In the genomic region with DNA sequence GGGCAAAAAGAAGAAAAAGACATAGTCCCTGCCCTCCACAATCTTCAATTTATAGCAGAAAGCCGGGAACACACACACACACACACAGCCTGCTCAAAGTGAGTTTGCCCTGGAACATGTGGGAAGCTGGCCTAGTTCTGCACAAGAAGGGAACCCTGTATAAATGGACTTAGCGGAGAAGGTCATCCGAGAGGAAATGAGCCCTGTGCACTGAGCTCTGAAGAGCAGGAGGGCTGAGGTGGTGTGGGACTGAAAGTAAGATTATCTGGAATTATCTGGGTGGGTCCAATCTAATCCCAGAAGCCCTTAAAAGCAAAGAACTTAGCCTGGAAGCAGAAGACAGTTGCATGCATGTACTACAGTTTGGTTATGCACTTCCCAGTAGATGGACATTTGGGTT, we compare ENCODE assay signal across 23 cellular contexts.
"Had no signal": no experiment of that assay in that cellular context is flagged by ENCODE, and none has a peak within 500 bp of the region (broad histone marks: within the 10 kb centered on the region; RNA-seq: fewer than 3 reads in every experiment).

No MANE protein-coding gene starts in this region.

- H3K4me1 Mint-ChIP-seq: mesothelial cell of epicardium had no signal

- H3K36me3 ChIP-seq: esophagus squamous epithelium, gastrocnemius medialis, heart left ventricle, left lung, lower lobe of right lung had no signal

- H3K27ac Mint-ChIP-seq: mesothelial cell of epicardium, naive B cell had no signal

- H3K27me3 ChIP-seq: dorsolateral prefrontal cortex, esophagus squamous epithelium, gastrocnemius medialis, heart left ventricle, left lung had no signal

- ATAC-seq: gastrocnemius medialis, left cardiac atrium, left lung, left ventricle myocardium superior, lower lobe of right lung, mucosa of descending colon had no signal

- H3K4me1 ChIP-seq: esophagus squamous epithelium, gastrocnemius medialis, heart left ventricle, left lung, lower lobe of right lung had no signal

- DNase-seq: dermis blood vessel endothelial cell; dorsolateral prefrontal cortex; effector CD4-positive, alpha-beta T cell; effector memory CD4-positive, alpha-beta T cell; esophagus squamous epithelium; foreskin fibroblast; foreskin melanocyte; gastrocnemius medialis; heart left ventricle; hippocampal formation; left cardiac atrium; left lung; left ventricle myocardium superior; lower lobe of right lung; mesenchymal stem cell; mucosa of descending colon; naive B cell had no signal

- H3K9me3 ChIP-seq: esophagus squamous epithelium, gastrocnemius medialis, heart left ventricle, left lung, lower lobe of right lung had no signal

- H3K4me3 Mint-ChIP-seq: mesothelial cell of epicardium, naive B cell had no signal

- H3K27ac ChIP-seq: coronary artery, dorsolateral prefrontal cortex, esophagus squamous epithelium, gastrocnemius medialis, heart left ventricle, left lung, lower lobe of right lung had no signal

- H3K4me3 ChIP-seq: coronary artery, dorsolateral prefrontal cortex, esophagus squamous epithelium, gastrocnemius medialis, heart left ventricle, left lung, lower lobe of right lung, mucosa of descending colon had no signal

- FAIRE-seq: colon, endothelial cell of umbilical vein, islet of Langerhans, keratinocyte had no signal
